In the genomic region with DNA sequence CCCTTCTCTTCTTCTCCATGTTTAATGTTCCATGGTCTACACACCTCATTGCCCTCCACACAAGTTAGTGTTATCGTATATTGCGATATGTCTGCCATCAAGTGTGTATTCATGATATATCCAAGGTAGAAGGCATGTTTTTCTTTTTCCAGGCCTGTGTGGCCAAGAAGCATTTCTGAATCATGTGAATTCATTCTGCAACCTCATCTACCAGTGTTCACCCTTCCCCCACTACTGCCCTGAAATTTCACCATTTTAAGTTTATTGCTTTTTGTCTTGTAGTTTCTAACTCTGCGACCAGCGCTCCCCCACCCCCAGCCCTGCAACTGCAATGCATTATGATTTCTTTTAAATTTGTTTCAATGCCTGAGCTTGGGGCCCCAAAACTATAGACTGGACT, we compare ENCODE assay signal across 20 cellular contexts.
A peak's percentile ranks its signal among the peaks of the same experiment; 100 is the strongest.
DNase-seq lines count a peak whose midpoint lies in the region; ATAC-seq, FAIRE-seq and TF ChIP-seq lines count a peak whose summit lies in the region.
"Had no signal": no experiment of that assay in that cellular context is flagged by ENCODE, and none has a peak within 500 bp of the region (broad histone marks: within the 10 kb centered on the region; RNA-seq: fewer than 3 reads in every experiment).

No MANE protein-coding gene starts in this region.

- WGBS in H1 (ENCODE audit: extremely low coverage in 1 of 2, insufficient coverage in 1 of 2, insufficient read length in 1 of 2, insufficient replicate concordance in 2 of 2, low coverage in 1 of 2, low lambda C conversion rate in 2 of 2, missing lambda C conversion rate in 1 of 2), 2 experiments = 85% methylated on average over 4 of the region's 4 CpGs; no CpG with 5 or more reads in 1 of the 2 experiments
- 84 to 92% methylated on average over 4 of the region's 4 CpGs for WGBS in transverse colon (ENCODE audit: low coverage in 1 of 2), 2 donors

- in situ Hi-C loops in transverse colon (cut with MboI; ENCODE audit: low pct_ligation_motif_present in 1 of 4, low pct_unique_long_range_greater_than_20kb in 1 of 4, low sequenced_read_pairs in 3 of 4) = no loop called here

- intact Hi-C loops in transverse colon (cut with DNase I; ENCODE audit: low total_unique reads) (no loop called here), left cardiac atrium (cut with DNase I) (no loop called here)

- H4K20me1 ChIP-seq in H1 (replicated peaks in 1 of 2; ENCODE audit: control insufficient read depth in 1 of 2, insufficient read depth in 2 of 2, low read length in 2 of 2) = no peaks in the 10 kb centered on the region

- no peak overlapping the region for H2BK5ac ChIP-seq in H1 (ENCODE audit: low read depth, low read length)

- no peak for FAIRE-seq in H1 (lab: Jason Lieb, UNC)
- FAIRE-seq: bronchial epithelial cell, D721Med, GM12878 had no signal

- H3K4me1 ChIP-seq in H1 (replicated peaks in 1 of 4; ENCODE audit: control insufficient read depth in 3 of 4, insufficient read depth in 4 of 4, low read length in 3 of 4) (peaks cover 0 to 7% (median 3%) of the 10 kb centered on the region in 4 experiments; a peak in 2 of 7 replicates), transverse colon (peaks cover 0 to 11% (median 0%) of the 10 kb centered on the region in 4 donors)
- H3K4me1 ChIP-seq: lower lobe of right lung had no signal

- H3K79me1 ChIP-seq in H1 (ENCODE audit: low read depth, low read length) = no peaks in the 10 kb centered on the region

- no peak for TF ChIP-seq RAD21 in H1 (IDR thresholded peaks at IDR 0.05 in 1 of 2, conservative IDR thresholded peaks at IDR 0.05 in 1 of 2; ENCODE audit: low read depth in 2 of 2, low read length in 2 of 2)

- no peaks in the 10 kb centered on the region for H3K36me3 ChIP-seq in H1 (ENCODE audit: control insufficient read depth in 2 of 4, insufficient read depth in 4 of 4, low read length in 3 of 4)
- H3K36me3 ChIP-seq in transverse colon = no peaks in the 10 kb centered on the region
- H3K36me3 ChIP-seq: lower lobe of right lung, SJCRH30 had no signal

- H3K4me2 ChIP-seq in H1 (ENCODE audit: insufficient read depth in 1 of 2, low read depth in 2 of 2, low read length in 2 of 2) = no peak overlapping the region

- no peak for TF ChIP-seq POLR2A in H1 (IDR thresholded peaks at IDR 0.05; ENCODE audit: control extremely low read depth in 1 of 2, low read depth in 2 of 2, low read length in 2 of 2)
- TF ChIP-seq POLR2A in transverse colon (IDR thresholded peaks at IDR 0.05) = no peak

- H3K27ac ChIP-seq in H1 (ENCODE audit: low read depth, low read length) (no peak overlapping the region), transverse colon (no peak overlapping the region)
- H3K27ac ChIP-seq: 22Rv1, lower lobe of right lung, SJCRH30, skin epidermis had no signal

- H3K56ac ChIP-seq in H1 (replicated peaks; ENCODE audit: insufficient read length, low read depth, low read length) = no peak overlapping the region

- POLR2A ChIA-PET in activated naive CD8-positive, alpha-beta T cell treated with anti-CD3 and anti-CD28 coated beads, Interleukin-2, amount 10 ng/mL, durations not matched to agents 7 days and 5 days (lab: Charles Lee) = no interaction called here
- POLR2A ChIA-PET in H1 (lab: Charles Lee; ENCODE audit: partially characterized antibody) = interaction anchor here (0.7 kb wide), 1 partner anchor 10 kb away, joined by 3 read pairs; no protein-coding TSS in a partner anchor

- peak; percentile 53 for DNase-seq in DMS53 (lab: John Stamatoyannopoulos, UW)
- DNase-seq in DMS53 treated with DMSO at 0.1 percent for 48 hours (lab: John Stamatoyannopoulos, UW; ENCODE audit: unreplicated experiment) = no peak
- DNase-seq in activated naive CD8-positive, alpha-beta T cell treated with anti-CD3 and anti-CD28 coated beads, Interleukin-2, amount 10 ng/mL, durations not matched to agents 7 days and 5 days = no peak
- DNase-seq in activated naive CD8-positive, alpha-beta T cell treated with anti-CD3 and anti-CD28 coated beads, Interleukin-2, amount 50 U/mL, for 24 hours = no peak
- DNase-seq in H1 (ENCODE audit: low read depth in 1 of 2, low spot score in 2 of 2) = no peak
- DNase-seq in transverse colon = no peak
- no peak for DNase-seq in left cardiac atrium
- DNase-seq in hypothalamus (lab: John Stamatoyannopoulos, UW) = no peak
- DNase-seq: activated T-cell treated with anti-CD3 and anti-CD28 coated beads, Interleukin-2, amount 50 U/mL, for 48 hours; IMR-90; lower lobe of right lung; MM.1S; naive B cell; posterior cingulate gyrus had no signal

- H3K4ac ChIP-seq in H1 (replicated peaks; ENCODE audit: insufficient read length, low read depth, low read length) = no peak overlapping the region

- H4K8ac ChIP-seq in H1 (ENCODE audit: extremely low read depth, insufficient read depth, low read length) = no peak overlapping the region

- peak; percentile 30 for ATAC-seq in activated naive CD8-positive, alpha-beta T cell treated with anti-CD3 and anti-CD28 coated beads, Interleukin-2, amount 10 ng/mL, durations not matched to agents 7 days and 5 days (ENCODE audit: low read depth)
- ATAC-seq in activated naive CD8-positive, alpha-beta T cell treated with anti-CD3 and anti-CD28 coated beads, Interleukin-2, amount 50 U/mL, for 24 hours = no peak
- no peak for ATAC-seq in left cardiac atrium
- ATAC-seq: GM12878, lower lobe of right lung had no signal

- no peak overlapping the region for H3K9ac ChIP-seq in H1 (replicated peaks in 1 of 4; ENCODE audit: extremely low read depth in 1 of 4, low read depth in 3 of 4, low read length in 3 of 4)

- no peak overlapping the region for H2BK20ac ChIP-seq in H1 (ENCODE audit: low read length)

- no peak overlapping the region for H4K91ac ChIP-seq in H1 (replicated peaks; ENCODE audit: insufficient read length, low read length)

- H2AFZ ChIP-seq in H1 (ENCODE audit: low read length) = peak overlapping the region; percentile 60; the same call in 1 of the 2 replicates

- TF ChIP-seq CTCF in H1 (IDR thresholded peaks at IDR 0.05; ENCODE audit: control extremely low read depth in 1 of 3, insufficient read depth in 1 of 3, low read depth in 1 of 3, low read length in 3 of 3) (no peak), transverse colon (IDR thresholded peaks at IDR 0.05) (no peak)

- H3K79me2 ChIP-seq in H1 (ENCODE audit: control insufficient read depth in 1 of 2, insufficient read depth in 2 of 2, low read length in 2 of 2) = no peaks in the 10 kb centered on the region

- H3K9me3 ChIP-seq in H1 (ENCODE audit: insufficient read depth in 2 of 2, low read depth in 1 of 2, low read length in 1 of 2) = no peaks in the 10 kb centered on the region
- H3K9me3 ChIP-seq in transverse colon = no peaks in the 10 kb centered on the region
- H3K9me3 ChIP-seq: lower lobe of right lung, SJCRH30 had no signal

- no peaks in the 10 kb centered on the region for H3K27me3 ChIP-seq in H1 (replicated peaks in 1 of 4; ENCODE audit: control insufficient read depth in 3 of 4, extremely low read depth in 1 of 4, insufficient read depth in 3 of 4, low read length in 3 of 4)
- no peaks in the 10 kb centered on the region for H3K27me3 ChIP-seq in transverse colon
- H3K27me3 ChIP-seq: SJCRH30 had no signal

- no peak for TF ChIP-seq EP300 in H1 (IDR thresholded peaks at IDR 0.05; ENCODE audit: borderline replicate concordance in 1 of 2, low read depth in 2 of 2, low read length in 2 of 2)
- no peak for TF ChIP-seq EP300 in transverse colon (IDR thresholded peaks at IDR 0.05; ENCODE audit: low read depth)

- H3K4me3 Mint-ChIP-seq in activated naive CD8-positive, alpha-beta T cell treated with anti-CD3 and anti-CD28 coated beads, Interleukin-2, amount 10 ng/mL, durations not matched to agents 7 days and 5 days = no peak overlapping the region
- no peak overlapping the region for H3K4me3 Mint-ChIP-seq in activated naive CD8-positive, alpha-beta T cell treated with anti-CD3 and anti-CD28 coated beads, Interleukin-2, amount 50 U/mL, for 24 hours
- H3K4me3 Mint-ChIP-seq: naive B cell had no signal

- H2BK15ac ChIP-seq in H1 (ENCODE audit: low read length) = no peak overlapping the region

- no peak overlapping the region for H3K27ac Mint-ChIP-seq in activated naive CD8-positive, alpha-beta T cell treated with anti-CD3 and anti-CD28 coated beads, Interleukin-2, amount 10 ng/mL, durations not matched to agents 7 days and 5 days
- H3K27ac Mint-ChIP-seq in activated naive CD8-positive, alpha-beta T cell treated with anti-CD3 and anti-CD28 coated beads, Interleukin-2, amount 50 U/mL, for 24 hours = no peak overlapping the region
- H3K27ac Mint-ChIP-seq: naive B cell had no signal

- H2BK12ac ChIP-seq in H1 (ENCODE audit: low read depth, low read length) = no peak overlapping the region

- no peak overlapping the region for H2BK120ac ChIP-seq in H1 (replicated peaks; ENCODE audit: low read depth, low read length)

- H3K14ac ChIP-seq in H1 (ENCODE audit: insufficient read length) = no peak overlapping the region

- CTCF ChIA-PET in H1 (lab: Charles Lee; ENCODE audit: partially characterized antibody) = no interaction called here

- no peaks in the 10 kb centered on the region for H3K4me1 Mint-ChIP-seq in activated naive CD8-positive, alpha-beta T cell treated with anti-CD3 and anti-CD28 coated beads, Interleukin-2, amount 10 ng/mL, durations not matched to agents 7 days and 5 days
- H3K4me1 Mint-ChIP-seq in activated naive CD8-positive, alpha-beta T cell treated with anti-CD3 and anti-CD28 coated beads, Interleukin-2, amount 50 U/mL, for 24 hours = no peaks in the 10 kb centered on the region
- H3K4me1 Mint-ChIP-seq: naive B cell had no signal

- no peak overlapping the region; the same call in 1 of the 2 replicates for H3K18ac ChIP-seq in H1 (ENCODE audit: extremely low read depth, low read length)

- no peaks in the 10 kb centered on the region for H3K27me3 Mint-ChIP-seq in activated naive CD8-positive, alpha-beta T cell treated with anti-CD3 and anti-CD28 coated beads, Interleukin-2, amount 10 ng/mL, durations not matched to agents 7 days and 5 days
- no peaks in the 10 kb centered on the region for H3K27me3 Mint-ChIP-seq in activated naive CD8-positive, alpha-beta T cell treated with anti-CD3 and anti-CD28 coated beads, Interleukin-2, amount 50 U/mL, for 24 hours

- H3K23ac ChIP-seq in H1 (ENCODE audit: insufficient read length) = no peak overlapping the region

- H3K23me2 ChIP-seq in H1 (ENCODE audit: low read depth, low read length) = peaks cover 2% of the 10 kb centered on the region; the same call in 1 of the 2 replicates

- H3K4me3 ChIP-seq in H1 (ENCODE audit: extremely low read depth in 1 of 4, insufficient read depth in 2 of 4, low read depth in 3 of 4, low read length in 4 of 4) (no peak overlapping the region), transverse colon (no peak overlapping the region)
- H3K4me3 ChIP-seq: GM12878, lower lobe of right lung, SJCRH30, skin epidermis had no signal

- H3K36me3 Mint-ChIP-seq in activated naive CD8-positive, alpha-beta T cell treated with anti-CD3 and anti-CD28 coated beads, Interleukin-2, amount 10 ng/mL, durations not matched to agents 7 days and 5 days = no peaks in the 10 kb centered on the region
- no peaks in the 10 kb centered on the region for H3K36me3 Mint-ChIP-seq in activated naive CD8-positive, alpha-beta T cell treated with anti-CD3 and anti-CD28 coated beads, Interleukin-2, amount 50 U/mL, for 24 hours (ENCODE audit: low read depth)
- H3K36me3 Mint-ChIP-seq: naive B cell had no signal

- no peak overlapping the region for H4K5ac ChIP-seq in H1 (ENCODE audit: insufficient read length, low read depth, low read length)

- peaks cover 1% of the 10 kb centered on the region for H3K9me3 Mint-ChIP-seq in activated naive CD8-positive, alpha-beta T cell treated with anti-CD3 and anti-CD28 coated beads, Interleukin-2, amount 10 ng/mL, durations not matched to agents 7 days and 5 days
- H3K9me3 Mint-ChIP-seq in activated naive CD8-positive, alpha-beta T cell treated with anti-CD3 and anti-CD28 coated beads, Interleukin-2, amount 50 U/mL, for 24 hours = peaks cover 3% of the 10 kb centered on the region

- H2AK5ac ChIP-seq in H1 (ENCODE audit: low read depth, low read length) = no peak overlapping the region
